8 cellular contexts compared by ENCODE assay signal in genomic region chrX:51395807-51396728, GRCh38.
DNase-seq lines count a peak whose midpoint lies in the region; ATAC-seq lines count a peak whose summit lies in the region.

No MANE protein-coding gene starts in this region.

- DNase-seq in DMS114 treated with DMSO at 0.1 percent for 48 hours (lab: John Stamatoyannopoulos, UW; ENCODE audit: unreplicated experiment) (peak; percentile 26), RPMI7951 (ENCODE audit: low read depth) (peak; percentile 0), GM19240 (ENCODE audit: insufficient read length, low spot score) (no peak), NCI-H187 treated with DMSO at 0.1 percent for 48 hours (lab: John Stamatoyannopoulos, UW) (no peak)
- peak; percentile 13 for DNase-seq in activated naive CD8-positive, alpha-beta T cell treated with anti-CD3 and anti-CD28 coated beads, Interleukin-2, amount 50 U/mL, for 16 hours (ENCODE audit: low read depth, low spot score)
- peak; percentile 52 to 56 for DNase-seq in stimulated activated CD4-positive, alpha-beta T cell treated with anti-CD3 and anti-CD28 coated beads, Interleukin-2, amount 100 ng/mL, for 24 hours

- peak overlapping the region; percentile 51; the same call in 1 of the 2 replicates for H3K9ac ChIP-seq in iPS-20b (ENCODE audit: low read depth, low read length)

- peaks cover 6% of the 10 kb centered on the region; the same call in 1 of the 2 replicates for H3K27me3 ChIP-seq in iPS-20b (ENCODE audit: insufficient read depth, low read length)

- H3K9me3 ChIP-seq in iPS-20b (ENCODE audit: insufficient read depth, low read depth, low read length): no peaks in the 10 kb centered on the region

- H3K27ac ChIP-seq in iPS-20b (ENCODE audit: low read length): no peak overlapping the region

- no peaks in the 10 kb centered on the region for H3K36me3 ChIP-seq in iPS-20b (ENCODE audit: insufficient read depth, low read depth, low read length)

- no peaks in the 10 kb centered on the region for H3K4me1 ChIP-seq in iPS-20b (ENCODE audit: insufficient read depth, low read length)

- peak overlapping the region; percentile 65; the same call in 1 of the 2 replicates for H3K4me3 ChIP-seq in iPS-20b (ENCODE audit: low read length)

- no peak for ATAC-seq in GM18498 (IDR thresholded peaks at IDR 0.05; ENCODE audit: unreplicated experiment)

Comparison
In these comparisons a context has a peak if more than half of its experiments do, and no peak if none do; other contexts are left out.
1. DNase-seq: peak in DMS114 treated with DMSO at 0.1 percent for 48 hours (single experiment), RPMI7951 (single experiment), activated naive CD8-positive, alpha-beta T cell treated with anti-CD3 and anti-CD28 coated beads, Interleukin-2, amount 50 U/mL, for 16 hours (single experiment) and stimulated activated CD4-positive, alpha-beta T cell treated with anti-CD3 and anti-CD28 coated beads, Interleukin-2, amount 100 ng/mL, for 24 hours (2 of 2); none in GM19240 (single experiment) and NCI-H187 treated with DMSO at 0.1 percent for 48 hours (single experiment).